ENCODE assay signal across 17 cellular contexts in the genomic region with DNA sequence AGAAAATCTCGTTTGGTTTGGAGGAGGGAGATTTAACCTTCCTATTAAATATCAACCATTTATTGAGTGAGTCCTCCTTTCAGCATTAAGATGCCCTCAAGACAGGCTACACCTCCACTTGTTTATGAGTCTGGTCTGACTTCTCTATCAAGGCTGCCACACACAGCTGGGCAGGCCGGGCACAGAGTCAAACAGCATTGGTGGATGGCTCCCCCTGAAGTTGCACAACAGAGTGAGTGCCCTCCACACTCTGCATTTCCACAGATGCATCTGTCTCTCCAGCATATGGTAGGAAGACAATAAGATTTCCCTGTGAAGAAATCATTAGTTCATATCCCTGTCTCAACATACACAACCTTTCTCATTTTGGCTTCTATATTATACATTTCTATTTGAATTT. TPM values are rescaled to one million over a fixed set of nuclear protein-coding genes. Genes with fewer than 3 reads are reported as not detected.
DNase-seq lines count a peak whose midpoint lies in the region; ATAC-seq and TF ChIP-seq lines count a peak whose summit lies in the region.
"Had no signal": no experiment of that assay in that cellular context is flagged by ENCODE, and none has a peak within 500 bp of the region (broad histone marks: within the 10 kb centered on the region; RNA-seq: fewer than 3 reads in every experiment).

No MANE protein-coding gene starts in this region.

- H3K9me3 Mint-ChIP-seq in stimulated activated naive B cell treated with anti-CD40 and anti-IgM and Interleukin-4, amounts not matched to agents 10 μg/mL and 1 μg/mL and 100 μg/mL, for 72 hours, result no peaks in the 10 kb centered on the region
- no peaks in the 10 kb centered on the region for H3K9me3 Mint-ChIP-seq in stimulated activated naive CD8-positive, alpha-beta T cell treated with anti-CD3 and anti-CD28 coated beads, Interleukin-15, amount 100 ng/mL, for 72 hours
- H3K9me3 Mint-ChIP-seq in CD8-positive, alpha-beta memory T cell, result no peaks in the 10 kb centered on the region

- H3K27me3 ChIP-seq in CD8-positive, alpha-beta memory T cell (ENCODE audit: insufficient read depth, low read length, poor library complexity, severe bottlenecking), result no peaks in the 10 kb centered on the region
- H3K27me3 ChIP-seq: body of pancreas had no signal

- no peak for TF ChIP-seq CTCF in NB4 (IDR thresholded peaks at IDR 0.05; ENCODE audit: low read depth, low read length)

- H3K27me3 Mint-ChIP-seq in stimulated activated naive B cell treated with anti-CD40 and anti-IgM and Interleukin-4, amounts not matched to agents 10 μg/mL and 1 μg/mL and 100 μg/mL, for 72 hours, result no peaks in the 10 kb centered on the region
- no peaks in the 10 kb centered on the region for H3K27me3 Mint-ChIP-seq in stimulated activated naive CD8-positive, alpha-beta T cell treated with anti-CD3 and anti-CD28 coated beads, Interleukin-15, amount 100 ng/mL, for 72 hours
- no peaks in the 10 kb centered on the region for H3K27me3 Mint-ChIP-seq in CD8-positive, alpha-beta memory T cell

- no peak for TF ChIP-seq POLR2A in NB4 (IDR thresholded peaks at IDR 0.05; ENCODE audit: extremely low read depth, insufficient read length)

- no peaks in the 10 kb centered on the region for H3K4me1 ChIP-seq in CD8-positive, alpha-beta memory T cell (ENCODE audit: insufficient read depth, low read length)
- H3K4me1 ChIP-seq: body of pancreas had no signal

- no peak overlapping the region for H3K27ac ChIP-seq in CD8-positive, alpha-beta memory T cell (ENCODE audit: low read depth, low read length)
- H3K27ac ChIP-seq: body of pancreas had no signal

- POLR2A ChIA-PET in CD8-positive, alpha-beta memory T cell (lab: Charles Lee), result no interaction called here

- DNase-seq in Right ventricle myocardium inferior (ENCODE audit: missing footprints), result no peak
- DNase-seq in cardiac septum (ENCODE audit: low spot score), result no peak
- peak; percentile 42 for DNase-seq in NB4 (ENCODE audit: low read depth)
- peak; percentile 8 for DNase-seq in fibroblast of peridontal ligament (ENCODE audit: extremely low read depth)
- DNase-seq in stimulated activated naive B cell treated with anti-CD40 and anti-IgM and Interleukin-4, amounts not matched to agents 10 μg/mL and 1 μg/mL and 100 μg/mL, for 72 hours, result no peak
- DNase-seq in stimulated activated naive CD8-positive, alpha-beta T cell treated with anti-CD3 and anti-CD28 coated beads, Interleukin-15, amount 100 ng/mL, for 72 hours, result no peak
- no peak for DNase-seq in kidney glomerular epithelial cell (lab: John Stamatoyannopoulos, UW)
- DNase-seq in CD8-positive, alpha-beta memory T cell, result no peak
- DNase-seq: activated CD4-positive, CD25-positive, alpha-beta regulatory T cell; activated naive CD4-positive, alpha-beta T cell; dermis blood vessel endothelial cell; DMS153; islet precursor cell; NCI-H1092 treated with DMSO at 0.1 percent for 48 hours; NCI-H748 treated with DMSO at 0.1 percent for 48 hours; T-helper 1 cell had no signal

- H3K27ac Mint-ChIP-seq in stimulated activated naive B cell treated with anti-CD40 and anti-IgM and Interleukin-4, amounts not matched to agents 10 μg/mL and 1 μg/mL and 100 μg/mL, for 72 hours, result peak overlapping the region; percentile 14
- H3K27ac Mint-ChIP-seq in stimulated activated naive CD8-positive, alpha-beta T cell treated with anti-CD3 and anti-CD28 coated beads, Interleukin-15, amount 100 ng/mL, for 72 hours, result no peak overlapping the region
- peak overlapping the region in 4 of 8 donors; percentile 9 to 60 (median 38) for H3K27ac Mint-ChIP-seq in CD8-positive, alpha-beta memory T cell

- H3K4me3 ChIP-seq in NB4 (ENCODE audit: low read depth, low read length), result no peak overlapping the region
- H3K4me3 ChIP-seq in CD8-positive, alpha-beta memory T cell (ENCODE audit: low read length), result no peak overlapping the region
- H3K4me3 ChIP-seq: body of pancreas had no signal

- no peak overlapping the region for H3K4me3 Mint-ChIP-seq in stimulated activated naive B cell treated with anti-CD40 and anti-IgM and Interleukin-4, amounts not matched to agents 10 μg/mL and 1 μg/mL and 100 μg/mL, for 72 hours
- H3K4me3 Mint-ChIP-seq in stimulated activated naive CD8-positive, alpha-beta T cell treated with anti-CD3 and anti-CD28 coated beads, Interleukin-15, amount 100 ng/mL, for 72 hours, result no peak overlapping the region
- no peak overlapping the region for H3K4me3 Mint-ChIP-seq in CD8-positive, alpha-beta memory T cell

- H3K4me1 Mint-ChIP-seq in stimulated activated naive B cell treated with anti-CD40 and anti-IgM and Interleukin-4, amounts not matched to agents 10 μg/mL and 1 μg/mL and 100 μg/mL, for 72 hours, result peaks cover 17 to 48% of the 10 kb centered on the region in 2 donors
- H3K4me1 Mint-ChIP-seq in stimulated activated naive CD8-positive, alpha-beta T cell treated with anti-CD3 and anti-CD28 coated beads, Interleukin-15, amount 100 ng/mL, for 72 hours, result no peaks in the 10 kb centered on the region
- peaks cover 4 to 14% (median 12%) of the 10 kb centered on the region in 3 donors for H3K4me1 Mint-ChIP-seq in CD8-positive, alpha-beta memory T cell

- no peaks in the 10 kb centered on the region for H3K9me3 ChIP-seq in CD8-positive, alpha-beta memory T cell (ENCODE audit: low read length)
- H3K9me3 ChIP-seq: body of pancreas had no signal

- intact Hi-C loops in Right ventricle myocardium inferior (cut with DNase I), result no loop called here
- intact Hi-C loops in cardiac septum (cut with DNase I), result no loop called here

- H3K36me3 Mint-ChIP-seq in stimulated activated naive B cell treated with anti-CD40 and anti-IgM and Interleukin-4, amounts not matched to agents 10 μg/mL and 1 μg/mL and 100 μg/mL, for 72 hours, result peaks cover 44 to 45% of the 10 kb centered on the region in 2 donors
- H3K36me3 Mint-ChIP-seq in CD8-positive, alpha-beta memory T cell, result peaks cover 0 to 73% (median 12%) of the 10 kb centered on the region in 3 donors

- H3K36me3 ChIP-seq in CD8-positive, alpha-beta memory T cell (ENCODE audit: insufficient read depth, low read length), result peaks cover 4% of the 10 kb centered on the region

- CTCF ChIA-PET in CD8-positive, alpha-beta memory T cell (lab: Charles Lee), result no interaction called here

- peak; percentile 56 for ATAC-seq in Right ventricle myocardium inferior
- ATAC-seq in stimulated activated naive B cell treated with anti-CD40 and anti-IgM and Interleukin-4, amounts not matched to agents 10 μg/mL and 1 μg/mL and 100 μg/mL, for 72 hours (replicated peaks), result no peak
- ATAC-seq in stimulated activated naive CD8-positive, alpha-beta T cell treated with anti-CD3 and anti-CD28 coated beads, Interleukin-15, amount 100 ng/mL, for 72 hours, result no peak
- ATAC-seq: body of pancreas had no signal

RNA-seq across cellular contexts. Expression of gene PHF11, which starts 31.4 kb away (rescaled TPM):
- total RNA-seq in Right ventricle myocardium inferior (20.0 TPM), cardiac septum (20.5 TPM)
- total RNA-seq in CD8-positive, alpha-beta memory T cell, result 10 to 100 TPM; 39.1 to 43.5 TPM
- polyA plus RNA-seq in CD8-positive, alpha-beta memory T cell, result 92.6 TPM

RNA-seq across cellular contexts. Expression of gene RCBTB1, which starts 58.2 kb away (rescaled TPM):
- total RNA-seq in Right ventricle myocardium inferior (22.3 TPM), cardiac septum (15.9 TPM)
- 10 to 100 TPM; 19.3 to 21.2 TPM for total RNA-seq in CD8-positive, alpha-beta memory T cell
- polyA plus RNA-seq in CD8-positive, alpha-beta memory T cell, result 7.3 TPM

Comparison
In these comparisons a context has a peak if more than half of its experiments do, and no peak if none do; other contexts are left out.
1. DNase-seq: peak in NB4 (single experiment) and fibroblast of peridontal ligament (single experiment); none in Right ventricle myocardium inferior (single experiment), cardiac septum (single experiment), stimulated activated naive B cell treated with anti-CD40 and anti-IgM and Interleukin-4, amounts not matched to agents 10 μg/mL and 1 μg/mL and 100 μg/mL, for 72 hours (single experiment), stimulated activated naive CD8-positive, alpha-beta T cell treated with anti-CD3 and anti-CD28 coated beads, Interleukin-15, amount 100 ng/mL, for 72 hours (0 of 2), kidney glomerular epithelial cell (single experiment) and CD8-positive, alpha-beta memory T cell (0 of 5).